ENCODE assay signal across 8 cellular contexts in genomic region chr17:16568541-16569357, GRCh38. TPM values are rescaled to one million over a fixed set of nuclear protein-coding genes. Genes with fewer than 3 reads are reported as not detected.
DNase-seq lines count a peak whose midpoint lies in the region; ATAC-seq and TF ChIP-seq lines count a peak whose summit lies in the region.

ZNF287 (minus strand) TSS chr17:16569204; CDS start chr17:16567731, 1,473 bp downstream.

- TF ChIP-seq CTCF in GM12864 (IDR thresholded peaks at IDR 0.05; ENCODE audit: low read depth, low read length, missing control alignments) (no peak), brain (conservative IDR thresholded peaks at IDR 0.05) (no peak)

- intact Hi-C loops in sciatic nerve (cut with DNase I) = no loop called here

- peaks cover 39% of the 10 kb centered on the region for H3K36me3 Mint-ChIP-seq in brain

- H3K4me3 Mint-ChIP-seq in brain = peak within 1 kb of the TSS; percentile 89 to 99 (median 96)

- no peaks in the 10 kb centered on the region for H3K27me3 Mint-ChIP-seq in brain

- peaks cover 33% of the 10 kb centered on the region for H3K4me1 Mint-ChIP-seq in brain

- DNase-seq in GM12864 (ENCODE audit: low read depth) (peak; percentile 73), NCI-H1436 (lab: John Stamatoyannopoulos, UW) (peak; percentile 89), T1000 (lab: John Stamatoyannopoulos, UW) (peak; percentile 89), iPS DF 19.7 (ENCODE audit: low read depth, low spot score) (peak; percentile 75), sciatic nerve (ENCODE audit: low spot score) (peak; percentile 96), OCI-M1 (lab: John Stamatoyannopoulos, UW) (no peak)

- H3K27ac Mint-ChIP-seq in brain = peak within 1 kb of the TSS; percentile 79 to 98 (median 92)

- ATAC-seq in HG02623 (IDR thresholded peaks at IDR 0.05; ENCODE audit: unreplicated experiment) (peak; percentile 93), sciatic nerve (peak; percentile 100)

- H3K9me3 Mint-ChIP-seq in brain = no peaks in the 10 kb centered on the region

- peak within 1 kb of the TSS; percentile 72 for H3K4me3 ChIP-seq in GM12864 (ENCODE audit: low read depth, low read length)

RNA-seq across cellular contexts. Expression of gene ZNF287, which starts in this region (rescaled TPM):
- 2.4 TPM for polyA plus RNA-seq in brain (ENCODE audit: insufficient read depth, low read depth, low replicate concordance)
- total RNA-seq in sciatic nerve = 8.9 TPM
